8 cellular contexts compared by ENCODE assay signal in the genomic region with DNA sequence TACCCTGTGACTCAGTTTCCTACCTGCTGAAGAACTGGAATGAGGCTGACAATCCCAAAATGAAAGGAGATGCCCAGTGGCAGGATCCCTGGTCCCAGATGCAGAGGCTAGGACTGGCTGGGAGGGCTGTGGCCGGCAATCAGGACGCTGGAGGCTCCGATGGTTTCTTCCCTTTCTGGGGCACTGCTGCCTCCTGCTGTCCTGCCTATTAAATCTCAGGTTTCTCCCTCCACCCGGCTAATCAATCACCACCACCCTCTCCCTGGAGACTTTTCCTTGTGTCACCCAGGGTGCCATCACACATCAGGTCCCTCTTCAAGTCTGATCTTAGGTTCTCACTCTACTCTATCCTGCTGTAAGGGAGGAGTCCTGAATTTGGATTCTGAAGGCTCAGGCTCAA.
DNase-seq lines count a peak whose midpoint lies in the region; ATAC-seq, FAIRE-seq and TF ChIP-seq lines count a peak whose summit lies in the region.

No MANE protein-coding gene starts in this region.

- H2AFZ ChIP-seq in ACC112 (ENCODE audit: low read length, unreplicated experiment), result peak overlapping the region; percentile 99

- FAIRE-seq in GM12892 (lab: Jason Lieb, UNC), result peak; percentile 87

- no peak overlapping the region for H3K27ac ChIP-seq in ACC112 (ENCODE audit: low read depth, low read length)
- no peak overlapping the region for H3K27ac ChIP-seq in Peyer's patch
- no peak overlapping the region for H3K27ac ChIP-seq in left lung

- TF ChIP-seq CTCF in Peyer's patch (IDR thresholded peaks at IDR 0.05) (peak in 5 of 6 experiments; percentile 8 to 53 (median 47)), left lung (IDR thresholded peaks at IDR 0.05) (peak; percentile 18 to 41)

- H3K4me1 ChIP-seq in ACC112 (ENCODE audit: control insufficient read depth, insufficient read depth, low read length, unreplicated experiment), result no peaks in the 10 kb centered on the region
- H3K4me1 ChIP-seq in Peyer's patch, result no peaks in the 10 kb centered on the region
- no peaks in the 10 kb centered on the region for H3K4me1 ChIP-seq in left lung

- no peaks in the 10 kb centered on the region for H3K79me2 ChIP-seq in ACC112 (ENCODE audit: control insufficient read depth, insufficient read depth, low read length, unreplicated experiment)

- H3K4me3 ChIP-seq in ACC112 (ENCODE audit: low read depth, low read length) (peak overlapping the region; percentile 75), Peyer's patch (peak overlapping the region in 2 of 4 donors; percentile 17 to 20), left lung (no peak overlapping the region)

- DNase-seq in GM12892 (ENCODE audit: insufficient read length) (no peak), HK-2 (ENCODE audit: unreplicated experiment) (peak; percentile 39), Peyer's patch (peak in 2 of 3 donors; percentile 58 to 60), dermis blood vessel endothelial cell (peak; percentile 83), left lung (peak in 1 of 2 donors; percentile 36), NCI-H345 (lab: John Stamatoyannopoulos, UW) (no peak)
- DNase-seq in stimulated activated naive CD8-positive, alpha-beta T cell treated with anti-CD3 and anti-CD28 coated beads, Interleukin-15, Interleukin-2, amounts not matched to agents 100 U/mL and 50 U/mL, for 24 hours, result peak; percentile 44

- no peaks in the 10 kb centered on the region for H3K36me3 ChIP-seq in ACC112 (ENCODE audit: insufficient read depth, low read length)
- H3K36me3 ChIP-seq in Peyer's patch, result no peaks in the 10 kb centered on the region
- no peaks in the 10 kb centered on the region for H3K36me3 ChIP-seq in left lung

- H3K9me3 ChIP-seq in Peyer's patch (no peaks in the 10 kb centered on the region), left lung (no peaks in the 10 kb centered on the region)

- TF ChIP-seq POLR2A in GM12892 (IDR thresholded peaks at IDR 0.05; ENCODE audit: low read depth, low read length) (no peak), Peyer's patch (IDR thresholded peaks at IDR 0.05) (no peak)

- ATAC-seq in left lung, result peak; percentile 89
- no peak for ATAC-seq in stimulated activated naive CD8-positive, alpha-beta T cell treated with anti-CD3 and anti-CD28 coated beads, Interleukin-15, Interleukin-2, amounts not matched to agents 100 U/mL and 50 U/mL, for 24 hours

- intact Hi-C loops in left lung (cut with DNase I), result loop anchor here (2.0 to 10.0 kb wide), 2 partner anchors 119 to 121 kb away; no protein-coding TSS in a partner anchor

- peaks cover 9% of the 10 kb centered on the region; the same call in 1 of the 2 replicates for H3K27me3 ChIP-seq in ACC112 (ENCODE audit: insufficient read depth, low read length)
- no peaks in the 10 kb centered on the region for H3K27me3 ChIP-seq in Peyer's patch
- H3K27me3 ChIP-seq in left lung, result peaks cover 0 to 12% of the 10 kb centered on the region in 2 donors

Comparison
In these comparisons a context has a peak if more than half of its experiments do, and no peak if none do; other contexts are left out.
1. DNase-seq: peak in HK-2 (single experiment), Peyer's patch (2 of 3), dermis blood vessel endothelial cell (single experiment) and stimulated activated naive CD8-positive, alpha-beta T cell treated with anti-CD3 and anti-CD28 coated beads, Interleukin-15, Interleukin-2, amounts not matched to agents 100 U/mL and 50 U/mL, for 24 hours (single experiment); none in GM12892 (single experiment) and NCI-H345 (single experiment).